8 cellular contexts compared by ENCODE assay signal in the genomic region with DNA sequence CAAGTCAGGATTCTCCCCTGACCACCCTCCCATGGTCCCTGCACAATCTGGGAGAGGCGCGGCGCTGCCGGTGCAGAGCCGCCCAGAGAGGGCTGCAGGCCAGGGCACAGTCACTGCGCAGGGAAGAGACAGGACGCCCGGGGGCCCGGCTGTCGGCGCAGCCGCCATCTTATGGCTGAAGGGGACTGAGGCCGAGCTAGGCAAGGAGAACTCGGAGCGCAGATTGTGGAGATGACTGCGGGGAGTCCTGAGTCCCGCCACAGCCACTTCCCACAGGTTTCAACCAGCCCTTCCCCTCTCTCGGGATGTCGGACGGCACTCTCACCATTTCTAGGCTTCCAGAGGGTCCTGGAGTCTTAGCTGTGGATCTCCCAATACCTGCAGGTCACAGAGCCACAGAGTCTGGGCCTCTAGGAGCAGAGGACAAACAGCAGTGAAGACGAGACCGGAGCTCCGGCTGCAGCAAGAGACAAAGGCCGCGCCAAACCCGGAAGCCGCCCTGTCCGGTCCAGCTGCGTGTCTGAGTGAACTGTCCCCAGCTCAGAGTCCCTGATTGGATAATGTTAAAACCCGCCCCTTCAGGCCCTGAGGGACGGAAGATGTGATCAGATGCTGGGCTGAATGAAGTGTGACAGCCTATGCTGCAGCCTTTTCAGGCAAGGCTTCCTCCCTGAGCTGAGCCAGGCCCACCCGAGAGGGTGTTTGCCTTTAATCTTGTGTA. TPM values are rescaled to one million over a fixed set of nuclear protein-coding genes. Genes with fewer than 3 reads are reported as not detected.
A peak's percentile ranks its signal among the peaks of the same experiment; 100 is the strongest.
DNase-seq lines count a peak whose midpoint lies in the region; ATAC-seq and TF ChIP-seq lines count a peak whose summit lies in the region.

ZNF708 (minus strand) TSS at position 526 of the 721 bp plus-strand sequence; CDS start at position 328, 198 bp downstream.

- H3K27me3 ChIP-seq in SK-N-SH (ENCODE audit: insufficient read depth) (no peaks in the 10 kb centered on the region), testis (no peaks in the 10 kb centered on the region)

- no peak for TF ChIP-seq CTCF in SK-N-SH (IDR thresholded peaks at IDR 0.05)
- no peak for TF ChIP-seq CTCF in omental fat pad (IDR thresholded peaks at IDR 0.05)
- TF ChIP-seq CTCF in testis (IDR thresholded peaks at IDR 0.05), result no peak

- H3K9me2 ChIP-seq in SK-N-SH, result no peaks in the 10 kb centered on the region

- ATAC-seq in omental fat pad (ENCODE audit: low FRiP score), result peak; percentile 99

- peak within 1 kb of the TSS; percentile 98 for H3K9ac ChIP-seq in SK-N-SH

- intact Hi-C loops in testis (cut with DNase I; ENCODE audit: low total_unique reads), result no loop called here

- POLR2A ChIA-PET in HEK293T (lab: Yijun Ruan, JAX), result interaction anchor here (0.5 to 1.7 kb wide), 14 partner anchors 9 to 1660 kb away, joined by 3 to 16 read pairs (median 4); partner anchors contain the start of genes ZNF101, ZNF14, ZNF429 and ZNF430
- POLR2A ChIA-PET in SK-N-SH (lab: Yijun Ruan, JAX), result interaction anchor here (0.6 to 1.7 kb wide), 14 partner anchors 11 to 1090 kb away, joined by 3 to 14 read pairs (median 4); partner anchors contain the start of genes ZNF100, ZNF429, ZNF43 and ZNF493

- peaks cover 10% of the 10 kb centered on the region for H3F3A ChIP-seq in SK-N-SH (replicated peaks; ENCODE audit: insufficient read depth)

- peak; percentile 55 for TF ChIP-seq POLR2A in testis (IDR thresholded peaks at IDR 0.05)

- H3K4me1 ChIP-seq in SK-N-SH (ENCODE audit: control insufficient read depth in 1 of 2, insufficient read depth in 2 of 2, low read depth in 1 of 2, low read length in 1 of 2), result peaks cover 0 to 4% of the 10 kb centered on the region in 2 experiments; a peak in 3 of 4 replicates
- H3K4me1 ChIP-seq in testis, result no peaks in the 10 kb centered on the region

- H3K27ac ChIP-seq in SK-N-SH (ENCODE audit: low read depth in 2 of 2, low read length in 1 of 2) (peak within 1 kb of the TSS; percentile 93 to 96), testis (peak within 1 kb of the TSS; percentile 88 to 92)

- H3K4me3 ChIP-seq in SK-N-SH (ENCODE audit: low read depth in 2 of 2, low read length in 1 of 2), result peak within 1 kb of the TSS; percentile 81 to 83
- peak within 1 kb of the TSS; percentile 71 to 90 for H3K4me3 ChIP-seq in testis

- DNase-seq in GF-D8 (lab: John Stamatoyannopoulos, UW), result peak; percentile 83
- peak; percentile 81 for DNase-seq in HEK293T (ENCODE audit: extremely low spot score)
- peak; percentile 95 for DNase-seq in NAMALWA (ENCODE audit: low spot score)
- DNase-seq in SK-N-SH, result peak; percentile 90
- DNase-seq in activated naive CD4-positive, alpha-beta T cell treated with anti-CD3 and anti-CD28 coated beads, Interleukin-2, amount 50 U/mL, for 16 hours, result peak; percentile 65
- peak; percentile 41 for DNase-seq in glomerular endothelial cell (ENCODE audit: extremely low read depth, low read depth, low spot score)
- DNase-seq in omental fat pad (ENCODE audit: low spot score), result peak; percentile 61
- DNase-seq in testis, result peak; percentile 95

- peak within 1 kb of the TSS; percentile 96 for H2AFZ ChIP-seq in SK-N-SH (ENCODE audit: low read depth)

- 3% methylated on average over 12 of the region's 32 CpGs for whole genome bisulfite sequencing in SK-N-SH (ENCODE audit: low lambda C conversion rate)
- WGBS in testis, 2 donors, result 0% methylated on average over 17 to 32 of the region's 32 CpGs

- peak in 1 of 2 experiments; percentile 33; a peak in 1 of 4 replicates for TF ChIP-seq EP300 in SK-N-SH (IDR thresholded peaks at IDR 0.05; ENCODE audit: borderline replicate concordance in 1 of 2, low read depth in 1 of 2, low read length in 1 of 2)

- H3K36me3 ChIP-seq in SK-N-SH (replicated peaks in 1 of 2; ENCODE audit: control insufficient read depth in 1 of 2, insufficient read depth in 2 of 2, low read length in 1 of 2) (peaks cover 0 to 19% of the 10 kb centered on the region in 2 experiments), testis (ENCODE audit: low read depth, missing control alignments) (no peaks in the 10 kb centered on the region)

- CTCF ChIA-PET in HEK293T (lab: Yijun Ruan, JAX) (interaction anchor here (0.6 kb wide), 1 partner anchor 25 kb away, joined by 3 read pairs; no protein-coding TSS in a partner anchor), SK-N-SH (lab: Yijun Ruan, JAX) (interaction anchor here (1.4 kb wide), 1 partner anchor 154 kb away, joined by 3 read pairs; no protein-coding TSS in a partner anchor)

- H4K20me1 ChIP-seq in SK-N-SH (ENCODE audit: insufficient read depth), result no peaks in the 10 kb centered on the region

- peaks cover 46% of the 10 kb centered on the region for H3K79me2 ChIP-seq in SK-N-SH (ENCODE audit: insufficient read depth)

- peak within 1 kb of the TSS; percentile 86 for H3K4me2 ChIP-seq in SK-N-SH

- H3K9me3 ChIP-seq in SK-N-SH (no peaks in the 10 kb centered on the region), testis (no peaks in the 10 kb centered on the region)

- TF ChIP-seq RAD21 in SK-N-SH (IDR thresholded peaks at IDR 0.05; ENCODE audit: low read length), result 0 out of 2 replicates have a peak, but pooled peaks have one; percentile 5

TF ChIP-seq in HEK293T, 16 proteins besides CTCF, POLR2A, EP300 and RAD21:
- TF ChIP-seq, protein P1, sequence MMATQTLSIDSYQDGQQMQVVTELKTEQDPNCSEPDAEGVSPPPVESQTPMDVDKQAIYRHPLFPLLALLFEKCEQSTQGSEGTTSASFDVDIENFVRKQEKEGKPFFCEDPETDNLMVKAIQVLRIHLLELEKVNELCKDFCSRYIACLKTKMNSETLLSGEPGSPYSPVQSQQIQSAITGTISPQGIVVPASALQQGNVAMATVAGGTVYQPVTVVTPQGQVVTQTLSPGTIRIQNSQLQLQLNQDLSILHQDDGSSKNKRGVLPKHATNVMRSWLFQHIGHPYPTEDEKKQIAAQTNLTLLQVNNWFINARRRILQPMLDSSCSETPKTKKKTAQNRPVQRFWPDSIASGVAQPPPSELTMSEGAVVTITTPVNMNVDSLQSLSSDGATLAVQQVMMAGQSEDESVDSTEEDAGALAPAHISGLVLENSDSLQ (IDR thresholded peaks at IDR 0.05), result peak; percentile 30; the same call in 1 of the 2 replicates
- TF ChIP-seq FOXM1 (IDR thresholded peaks at IDR 0.05; ENCODE audit: borderline replicate concordance), result no peak
- no peak for TF ChIP-seq SP1 (IDR thresholded peaks at IDR 0.05)
- no peak for TF ChIP-seq FOXK2 (IDR thresholded peaks at IDR 0.05)
- peak; percentile 66 for TF ChIP-seq ELF4 (IDR thresholded peaks at IDR 0.05)
- TF ChIP-seq TARDBP (IDR thresholded peaks at IDR 0.05), result no peak
- TF ChIP-seq L3MBTL2 (conservative IDR thresholded peaks at IDR 0.05), result peak; percentile 40
TF ChIP-seq in HEK293T: peak in this region for 3.

TF ChIP-seq in SK-N-SH, 30 proteins besides CTCF, POLR2A, EP300 and RAD21 (continues in another document):
- TF ChIP-seq GATA2 (CRISPR knock-in tag; IDR thresholded peaks at IDR 0.05) (peak; percentile 27; the same call in 1 of the 2 replicates), JUND (IDR thresholded peaks at IDR 0.05) (no peak), MEF2A (IDR thresholded peaks at IDR 0.05; ENCODE audit: borderline replicate concordance, low read depth) (no peak), TCF12 (IDR thresholded peaks at IDR 0.05) (no peak; the same call in 1 of the 2 replicates), FOXJ3 (CRISPR knock-in tag; IDR thresholded peaks at IDR 0.05) (no peak), IRF3 (IDR thresholded peaks at IDR 0.05; ENCODE audit: low read depth, low read length) (no peak), PBX3 (IDR thresholded peaks at IDR 0.05) (peak; percentile 86), SMC3 (IDR thresholded peaks at IDR 0.05; ENCODE audit: low read depth, low read length) (no peak)
- TF ChIP-seq, protein P2, sequence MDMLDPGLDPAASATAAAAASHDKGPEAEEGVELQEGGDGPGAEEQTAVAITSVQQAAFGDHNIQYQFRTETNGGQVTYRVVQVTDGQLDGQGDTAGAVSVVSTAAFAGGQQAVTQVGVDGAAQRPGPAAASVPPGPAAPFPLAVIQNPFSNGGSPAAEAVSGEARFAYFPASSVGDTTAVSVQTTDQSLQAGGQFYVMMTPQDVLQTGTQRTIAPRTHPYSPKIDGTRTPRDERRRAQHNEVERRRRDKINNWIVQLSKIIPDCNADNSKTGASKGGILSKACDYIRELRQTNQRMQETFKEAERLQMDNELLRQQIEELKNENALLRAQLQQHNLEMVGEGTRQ (IDR thresholded peaks at IDR 0.05; ENCODE audit: borderline replicate concordance, low read depth, low read length), result no peak
- TF ChIP-seq, protein P3, sequence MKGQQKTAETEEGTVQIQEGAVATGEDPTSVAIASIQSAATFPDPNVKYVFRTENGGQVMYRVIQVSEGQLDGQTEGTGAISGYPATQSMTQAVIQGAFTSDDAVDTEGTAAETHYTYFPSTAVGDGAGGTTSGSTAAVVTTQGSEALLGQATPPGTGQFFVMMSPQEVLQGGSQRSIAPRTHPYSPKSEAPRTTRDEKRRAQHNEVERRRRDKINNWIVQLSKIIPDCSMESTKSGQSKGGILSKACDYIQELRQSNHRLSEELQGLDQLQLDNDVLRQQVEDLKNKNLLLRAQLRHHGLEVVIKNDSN (IDR thresholded peaks at IDR 0.05; ENCODE audit: borderline replicate concordance, low read depth), result no peak

RNA-seq across cellular contexts. Expression of gene ZNF708, which starts in this region (rescaled TPM):
- polyA plus RNA-seq in SK-N-SH (2012; rRNA removed), result 1.0 and 1.8 TPM in 2 replicates
- 1.1 and 1.2 TPM in 2 replicates for polyA plus RNA-seq in SK-N-SH (2012; cell fraction: cytosol; rRNA removed)
- polyA plus RNA-seq in SK-N-SH (2012; cell fraction: nucleus; rRNA removed), result 2.2 and 4.5 TPM in 2 replicates
- total RNA-seq in glomerular endothelial cell, result 6.2 and 10.6 TPM in 2 replicates
- total RNA-seq in omental fat pad, result 10 to 100 TPM in 3 of 4 donors, 1 to 10 TPM in 1; 9.1 to 21.4 (median 12.1) TPM
- total RNA-seq in testis, result 10 to 100 TPM; 17.2 to 21.2 TPM
- 2.1 TPM for polyA plus RNA-seq in testis (ENCODE audit: insufficient read depth, low read depth, low replicate concordance)

Comparison
In these comparisons a context has a peak if more than half of its experiments do, and no peak if none do; other contexts are left out.
1. Peak in every context shown above with its lines: DNase-seq, ATAC-seq, H3K4me3 ChIP-seq and H3K27ac ChIP-seq.
2. DNase-seq: peak in every context shown above with its lines; median percentile 95 in NAMALWA; 95 in testis; 90 in SK-N-SH; 83 in GF-D8; 81 in HEK293T; 65 in activated naive CD4-positive, alpha-beta T cell treated with anti-CD3 and anti-CD28 coated beads, Interleukin-2, amount 50 U/mL, for 16 hours; 61 in omental fat pad; 41 in glomerular endothelial cell.